31 cellular contexts compared by ENCODE assay signal in the genomic region with DNA sequence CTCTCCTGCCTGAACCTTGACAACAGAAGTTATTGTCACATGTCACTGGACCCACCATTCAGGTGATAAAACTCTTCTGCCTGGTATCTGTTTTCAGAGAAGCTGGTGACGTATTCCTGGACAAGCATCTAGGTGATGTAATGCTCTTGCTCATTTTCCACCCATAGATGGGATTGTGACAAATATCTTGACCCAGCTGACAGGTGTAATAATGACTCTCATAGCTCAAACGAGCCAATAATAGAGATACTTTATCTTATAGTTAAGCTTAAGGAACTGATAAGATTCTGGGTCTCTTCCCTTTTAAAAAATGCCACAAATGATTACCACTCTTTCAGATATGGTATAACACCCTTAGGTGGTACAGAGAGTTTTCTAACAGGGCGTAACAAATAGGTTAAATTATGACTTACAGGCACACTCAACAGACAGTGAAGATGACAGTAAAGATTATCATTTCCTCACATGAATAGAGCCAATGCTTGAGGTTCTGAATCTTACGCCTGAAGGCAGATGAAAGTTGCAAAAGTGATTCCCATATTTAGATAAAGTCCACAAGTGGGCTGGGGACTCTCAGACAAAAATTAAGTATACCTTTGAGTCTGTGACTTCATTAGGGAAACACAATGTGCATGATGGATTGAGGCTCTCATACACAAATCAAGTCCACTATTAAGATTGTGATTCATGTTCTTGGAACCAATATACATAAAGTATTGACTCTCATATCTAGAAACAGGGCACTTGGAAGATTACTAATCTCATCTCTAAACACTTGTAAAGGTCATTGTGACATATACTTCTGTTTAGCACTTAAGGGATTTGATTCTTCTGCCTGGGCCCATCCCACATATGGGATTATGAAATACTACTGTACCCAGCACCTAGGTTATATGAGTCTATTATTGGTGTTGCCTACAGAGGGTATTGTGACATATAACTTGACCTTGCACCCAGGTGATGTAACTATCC.
"Had no signal": no experiment of that assay in that cellular context is flagged by ENCODE, and none has a peak within 500 bp of the region (broad histone marks: within the 10 kb centered on the region; RNA-seq: fewer than 3 reads in every experiment).

No MANE protein-coding gene starts in this region.

- FAIRE-seq: TTC549 had no signal

- H3K27ac Mint-ChIP-seq: activated naive CD4-positive, alpha-beta T cell treated with anti-CD3 and anti-CD28 coated beads, Interleukin-2, amount 50 U/mL, for 24 hours; activated T-cell treated with anti-CD3 and anti-CD28 coated beads, Interleukin-2, amount 50 U/mL, for 24 hours; activated T-helper 1 cell treated with anti-CD3 and anti-CD28 coated beads, Interleukin-12 subunit alpha, Interleukin-12 subunit beta, Interleukin-2, Interleukin-4 antibody, amounts not matched to agents 30 ng/mL and 10 ng/mL and 1 ng/mL, durations not matched to agents 14 hours and 24 hours and 36 hours; T-helper 1 cell treated with Interleukin-12 subunit alpha and Interleukin-12 subunit beta and Interleukin-4 antibody, amounts not matched to agents 30 μg/mL and 1 μg/mL, for 36 hours; T-helper 2 cell treated with Interferon-gamma antibody and Interleukin-4, amounts not matched to agents 5 μg/mL and 100 μg/mL, for 36 hours had no signal

- H3K27me3 ChIP-seq: brain microvascular endothelial cell, MG63, Peyer's patch, SJSA1 had no signal

- ATAC-seq: PC-3 had no signal

- H3K27me3 Mint-ChIP-seq: activated naive CD4-positive, alpha-beta T cell treated with anti-CD3 and anti-CD28 coated beads, Interleukin-2, amount 50 U/mL, for 24 hours; activated T-cell treated with anti-CD3 and anti-CD28 coated beads, Interleukin-2, amount 50 U/mL, for 24 hours had no signal

- H3K4me3 Mint-ChIP-seq: activated naive CD4-positive, alpha-beta T cell treated with anti-CD3 and anti-CD28 coated beads, Interleukin-2, amount 50 U/mL, for 24 hours; activated T-cell treated with anti-CD3 and anti-CD28 coated beads, Interleukin-2, amount 50 U/mL, for 24 hours; activated T-helper 1 cell treated with anti-CD3 and anti-CD28 coated beads, Interleukin-12 subunit alpha, Interleukin-12 subunit beta, Interleukin-2, Interleukin-4 antibody, amounts not matched to agents 30 ng/mL and 10 ng/mL and 1 ng/mL, durations not matched to agents 14 hours and 24 hours and 36 hours; T-helper 1 cell treated with Interleukin-12 subunit alpha and Interleukin-12 subunit beta and Interleukin-4 antibody, amounts not matched to agents 30 μg/mL and 1 μg/mL, for 36 hours; T-helper 2 cell treated with Interferon-gamma antibody and Interleukin-4, amounts not matched to agents 5 μg/mL and 100 μg/mL, for 36 hours had no signal

- DNase-seq: activated CD4-positive, alpha-beta T cell treated with anti-CD3 and anti-CD28 coated beads for 48 hours; activated CD4-positive, CD25-positive, alpha-beta regulatory T cell treated with anti-CD3 and anti-CD28 coated beads, Interleukin-2, amount 50 U/mL, for 72 hours; activated effector memory CD4-positive, alpha-beta T cell treated with anti-CD3 and anti-CD28 coated beads, Interleukin-2, amount 50 U/mL, for 16 hours; activated naive CD4-positive, alpha-beta T cell treated with Interleukin-2 at 50 U/mL for 16 hours; activated T-cell treated with anti-CD3 and anti-CD28 coated beads, Interleukin-2, amount 50 U/mL, for 24 hours; amniotic stem cell; aorta; brain microvascular endothelial cell; central memory CD4-positive, alpha-beta T cell; Kasumi-1; KG1; MG63; NCI-H1048; NCI-H1105 treated with DMSO at 0.1 percent for 48 hours; NCI-H1436; NCI-H1694; NCI-H1930; NCI-H2081 treated with DMSO at 0.1 percent for 48 hours; NCI-H226; NCI-H524 treated with DMSO at 0.1 percent for 48 hours; PC-3; Peyer's patch; RPMI8226; SHP77 treated with DMSO at 0.1 percent for 48 hours; SK-N-SH had no signal

- H3K27ac ChIP-seq: brain microvascular endothelial cell, Peyer's patch, SJSA1 had no signal

- H3K4me2 ChIP-seq: SK-N-SH had no signal

- H3K9me3 ChIP-seq: MG63, Peyer's patch, SJSA1, SK-N-SH had no signal

- H3K9ac ChIP-seq: SK-N-SH had no signal

- H3K9me3 Mint-ChIP-seq: activated T-cell treated with anti-CD3 and anti-CD28 coated beads, Interleukin-2, amount 50 U/mL, for 24 hours had no signal

- H3K4me1 ChIP-seq: Peyer's patch, SJSA1 had no signal
